ENCODE assay signal across 9 cellular contexts in genomic region chr2:119862127-119862889, GRCh38.
DNase-seq lines count a peak whose midpoint lies in the region; ATAC-seq, FAIRE-seq and TF ChIP-seq lines count a peak whose summit lies in the region.
"Had no signal": no experiment of that assay in that cellular context is flagged by ENCODE, and none has a peak within 500 bp of the region (broad histone marks: within the 10 kb centered on the region; RNA-seq: fewer than 3 reads in every experiment).

No MANE protein-coding gene starts in this region.

- 61% methylated on average over 3 of the region's 3 CpGs for WGBS in A549 (ENCODE audit: missing lambda C conversion rate)
- 38 to 48% (median 45%) methylated on average over 3 of the region's 3 CpGs for WGBS in adrenal gland, 4 donors

- no peaks in the 10 kb centered on the region for H4K20me1 ChIP-seq in Karpas-422 (ENCODE audit: insufficient read depth, low read depth, low read length)

- H3K4me2 ChIP-seq in A549: peak overlapping the region; percentile 6; the same call in 1 of the 3 replicates
- peak overlapping the region; percentile 53 for H3K4me2 ChIP-seq in Karpas-422 (ENCODE audit: low read depth, low read length, poor library complexity, severe bottlenecking)

- H3K79me2 ChIP-seq in Karpas-422 (ENCODE audit: low read length): 0 out of 2 replicates have a peak, but pooled peaks cover 6% of the 10 kb centered on the region

- TF ChIP-seq EP300 in A549 (IDR thresholded peaks at IDR 0.05): no peak

- intact Hi-C loops in adrenal gland (cut with DNase I): no loop called here

- DNase-seq in A549 (ENCODE audit: low read depth in 1 of 2, low spot score in 1 of 2) (no peak), Karpas-422 (peak; percentile 66), NCI-H2029 treated with DMSO at 0.1 percent for 48 hours (lab: John Stamatoyannopoulos, UW) (no peak), HuH-7 (ENCODE audit: low spot score) (no peak), AG20443 (ENCODE audit: low spot score) (no peak), adrenal gland (no peak)

- H3K9me2 ChIP-seq in Karpas-422 (replicated peaks; ENCODE audit: insufficient read depth, low read length): no peaks in the 10 kb centered on the region

- ATAC-seq in A549 (no peak), GM18873 (IDR thresholded peaks at IDR 0.05; ENCODE audit: low FRiP score, unreplicated experiment) (peak; percentile 82), HG02678 (IDR thresholded peaks at IDR 0.05; ENCODE audit: unreplicated experiment) (peak; percentile 81)

- CTCF ChIA-PET in A549 (lab: Yijun Ruan, JAX): no interaction called here

- H3K27ac ChIP-seq in A549 (no peak overlapping the region), Karpas-422 (ENCODE audit: low read length) (peak overlapping the region; percentile 88), adrenal gland (no peak overlapping the region)
- H3K27ac ChIP-seq: esophagus muscularis mucosa had no signal

- no peaks in the 10 kb centered on the region for H3K9me3 ChIP-seq in A549
- no peaks in the 10 kb centered on the region for H3K9me3 ChIP-seq in Karpas-422 (ENCODE audit: low read length)
- H3K9me3 ChIP-seq in adrenal gland (replicated peaks in 1 of 3): no peaks in the 10 kb centered on the region
- H3K9me3 ChIP-seq: esophagus muscularis mucosa had no signal

- H3K27me3 ChIP-seq in Karpas-422 (ENCODE audit: low read length) (no peaks in the 10 kb centered on the region), adrenal gland (no peaks in the 10 kb centered on the region)
- H3K27me3 ChIP-seq: esophagus muscularis mucosa had no signal

- TF ChIP-seq RAD21 in A549 (conservative IDR thresholded peaks at IDR 0.05 in 1 of 2, IDR thresholded peaks at IDR 0.05 in 1 of 2): no peak

- FAIRE-seq in A549 (lab: Jason Lieb, UNC): no peak

- peaks cover 30% of the 10 kb centered on the region for H3K4me1 ChIP-seq in A549
- peaks cover 41% of the 10 kb centered on the region for H3K4me1 ChIP-seq in Karpas-422 (ENCODE audit: low read length)
- H3K4me1 ChIP-seq in adrenal gland (replicated peaks in 1 of 2): peaks cover 12 to 20% of the 10 kb centered on the region in 2 donors

- 0 out of 2 replicates have a peak overlapping the region, but pooled peaks have one; percentile 33 for H3K9ac ChIP-seq in Karpas-422 (ENCODE audit: low read length)

- H3K4me3 ChIP-seq in A549 (no peak overlapping the region), Karpas-422 (ENCODE audit: low read length) (peak overlapping the region; percentile 18), adrenal gland (no peak overlapping the region)
- H3K4me3 ChIP-seq: esophagus muscularis mucosa had no signal

- H3K36me3 ChIP-seq in Karpas-422 (ENCODE audit: insufficient read depth, low read length) (no peaks in the 10 kb centered on the region), adrenal gland (replicated peaks in 1 of 2) (no peaks in the 10 kb centered on the region)
- H3K36me3 ChIP-seq: esophagus muscularis mucosa had no signal

- POLR2A ChIA-PET in A549 (lab: Yijun Ruan, JAX): no interaction called here

- TF ChIP-seq POLR2A in A549 (IDR thresholded peaks at IDR 0.05; ENCODE audit: low read length) (no peak), adrenal gland (IDR thresholded peaks at IDR 0.05) (no peak)

- no peak for TF ChIP-seq CTCF in A549 (IDR thresholded peaks at IDR 0.05)
- no peak for TF ChIP-seq CTCF in adrenal gland (IDR thresholded peaks at IDR 0.05)

- no peak overlapping the region for H2AFZ ChIP-seq in Karpas-422 (ENCODE audit: low read length)

TF ChIP-seq in A549, 52 proteins besides CTCF, POLR2A, EP300 and RAD21:
- no peak for TF ChIP-seq HEYL (CRISPR knock-in tag; IDR thresholded peaks at IDR 0.05)
- TF ChIP-seq NFE2L2 (conservative IDR thresholded peaks at IDR 0.05; ENCODE audit: low read length): no peak
- TF ChIP-seq BHLHE40 (IDR thresholded peaks at IDR 0.05; ENCODE audit: low read depth, low read length): no peak
- no peak for TF ChIP-seq EHMT2 (IDR thresholded peaks at IDR 0.05; ENCODE audit: low read depth)
- no peak for TF ChIP-seq NR3C1 (IDR thresholded peaks at IDR 0.05)

Comparison
In these comparisons a context has a peak if more than half of its experiments do, and no peak if none do; other contexts are left out.
1. ATAC-seq: peak in GM18873 (single experiment) and HG02678 (single experiment); none in A549 (0 of 2).